Comparison of ENCODE assay signal across 35 cellular contexts in genomic region chr16:67425581-67425980, GRCh38. TPM values are rescaled to one million over a fixed set of nuclear protein-coding genes. Genes with fewer than 3 reads are reported as not detected.
DNase-seq lines count a peak whose midpoint lies in the region; ATAC-seq and TF ChIP-seq lines count a peak whose summit lies in the region.
"Had no signal": no experiment of that assay in that cellular context is flagged by ENCODE, and none has a peak within 500 bp of the region (broad histone marks: within the 10 kb centered on the region; RNA-seq: fewer than 3 reads in every experiment).

No MANE protein-coding gene starts in this region.

- H3K9me2 ChIP-seq in GM23338 (ENCODE audit: insufficient read depth), result no peaks in the 10 kb centered on the region

- H3K56ac ChIP-seq in mesendoderm (ENCODE audit: low read length), result peak overlapping the region; percentile 27

- H2BK15ac ChIP-seq in mesendoderm (replicated peaks; ENCODE audit: low read depth), result no peak overlapping the region

- H4K8ac ChIP-seq in mesendoderm (ENCODE audit: low read depth, low read length), result no peak overlapping the region

- no peak for ATAC-seq in GM23338
- ATAC-seq in WTC11, result no peak
- ATAC-seq: activated naive CD8-positive, alpha-beta T cell treated with anti-CD3 and anti-CD28 coated beads, Interleukin-2, amount 50 U/mL, for 24 hours; activated T-cell treated with anti-CD3 and anti-CD28 coated beads, Interleukin-2, amount 50 U/mL, for 72 hours; GM12878; naive thymus-derived CD4-positive, alpha-beta T cell; psoas muscle; Right ventricle myocardium inferior; stimulated activated naive CD8-positive, alpha-beta T cell treated with anti-CD3 and anti-CD28 coated beads, Interleukin-15, amount 100 ng/mL, for 72 hours; T-helper 17 cell had no signal

- H3K27me3 ChIP-seq in GM23338 (ENCODE audit: insufficient read depth) (peaks cover 23% of the 10 kb centered on the region), mesendoderm (ENCODE audit: insufficient read depth, low read length, poor library complexity) (peaks cover 4% of the 10 kb centered on the region)

- no peak overlapping the region for H3K18ac ChIP-seq in mesendoderm (ENCODE audit: low read length)

- no peaks in the 10 kb centered on the region for H3K79me2 ChIP-seq in GM23338 (replicated peaks; ENCODE audit: insufficient read depth)
- H3K79me2 ChIP-seq in mesendoderm (ENCODE audit: control insufficient read depth, insufficient read depth, low read length), result no peaks in the 10 kb centered on the region

- 0 out of 2 replicates have a peak overlapping the region, but pooled peaks have one; percentile 42 for H3K4me3 ChIP-seq in GM23338
- H3K4me3 ChIP-seq in mesendoderm (ENCODE audit: low read length), result no peak overlapping the region
- H3K4me3 ChIP-seq: GM12878, psoas muscle, sigmoid colon, thoracic aorta had no signal

- H3K4me3 Mint-ChIP-seq in GM23338 (peak overlapping the region; percentile 58; the same call in 1 of the 3 replicates), WTC11 (0 out of 2 replicates have a peak overlapping the region, but pooled peaks have one; percentile 51)
- H3K4me3 Mint-ChIP-seq: activated naive CD8-positive, alpha-beta T cell treated with anti-CD3 and anti-CD28 coated beads, Interleukin-2, amount 50 U/mL, for 24 hours; activated T-cell treated with anti-CD3 and anti-CD28 coated beads, Interleukin-2, amount 50 U/mL, for 72 hours; dendritic cell treated with granulocyte-macrophage colony-stimulating factor and Interleukin-4, amounts not matched to agents 40 ng/mL and 50 ng/mL, for 4 days; naive thymus-derived CD4-positive, alpha-beta T cell; stimulated activated naive CD8-positive, alpha-beta T cell treated with anti-CD3 and anti-CD28 coated beads, Interleukin-15, amount 100 ng/mL, for 72 hours; T-helper 17 cell had no signal

- no peak overlapping the region; the same call in 1 of the 2 replicates for H3K27ac Mint-ChIP-seq in GM23338
- peak overlapping the region; percentile 97 for H3K27ac Mint-ChIP-seq in WTC11
- H3K27ac Mint-ChIP-seq: activated naive CD8-positive, alpha-beta T cell treated with anti-CD3 and anti-CD28 coated beads, Interleukin-2, amount 50 U/mL, for 24 hours; activated T-cell treated with anti-CD3 and anti-CD28 coated beads, Interleukin-2, amount 50 U/mL, for 72 hours; dendritic cell treated with granulocyte-macrophage colony-stimulating factor and Interleukin-4, amounts not matched to agents 40 ng/mL and 50 ng/mL, for 4 days; naive thymus-derived CD4-positive, alpha-beta T cell; stimulated activated naive CD8-positive, alpha-beta T cell treated with anti-CD3 and anti-CD28 coated beads, Interleukin-15, amount 100 ng/mL, for 72 hours; T-helper 17 cell had no signal

- peaks cover 63% of the 10 kb centered on the region for H3K4me1 ChIP-seq in GM23338 (ENCODE audit: insufficient read depth)
- peaks cover 16% of the 10 kb centered on the region for H3K4me1 ChIP-seq in mesendoderm (ENCODE audit: control insufficient read depth, low read depth, low read length)

- peak overlapping the region; percentile 97; the same call in 1 of the 2 replicates for H3K27ac ChIP-seq in GM23338 (ENCODE audit: low read depth)
- H3K27ac ChIP-seq in mesendoderm (ENCODE audit: low read depth, low read length), result no peak overlapping the region
- H3K27ac ChIP-seq: KMS-11, psoas muscle, sigmoid colon, thoracic aorta had no signal

- in situ Hi-C loops in G401 (cut with HindIII; ENCODE audit: low sequenced_read_pairs), result no loop called here

- DNase-seq in GM23338 (ENCODE audit: low spot score) (no peak), WTC11 (ENCODE audit: low spot score) (no peak), mesendoderm (no peak), G401 (ENCODE audit: low spot score) (no peak), DMS 273 (lab: John Stamatoyannopoulos, UW; ENCODE audit: unreplicated experiment) (no peak), NCI-H345 (lab: John Stamatoyannopoulos, UW) (no peak)
- DNase-seq: activated CD4-positive, alpha-beta T cell treated with anti-CD3 and anti-CD28 coated beads, Interleukin-2, amount 50 U/mL, for 4 hours; activated naive CD4-positive, alpha-beta T cell; activated naive CD8-positive, alpha-beta T cell treated with anti-CD3 and anti-CD28 coated beads, Interleukin-2, amount 50 U/mL, for 24 hours; activated T-cell treated with anti-CD3 and anti-CD28 coated beads, Interleukin-2, amount 50 U/mL, for 72 hours; central memory CD4-positive, alpha-beta T cell; EL; head of caudate nucleus; kidney glomerular epithelial cell; midbrain; MM.1S; naive thymus-derived CD4-positive, alpha-beta T cell; NCI-H1105 treated with DMSO at 0.1 percent for 48 hours; NCI-H1930; NCI-H2171 treated with DMSO at 0.1 percent for 48 hours; occipital lobe; psoas muscle; sigmoid colon; stimulated activated CD4-positive, alpha-beta T cell treated with anti-CD3 and anti-CD28 coated beads, Interleukin-12 subunit alpha, Interleukin-12 subunit beta, amount 100 ng/mL, for 4 hours; stimulated activated CD4-positive, alpha-beta T cell treated with anti-CD3 and anti-CD28 coated beads, Interleukin-2, amount 100 ng/mL, for 48 hours; stimulated activated naive CD8-positive, alpha-beta T cell treated with anti-CD3 and anti-CD28 coated beads, Interleukin-15, amount 100 ng/mL, for 72 hours; T-helper 17 cell had no signal

- CTCF ChIA-PET in WTC11 (lab: Charles Lee), result interaction anchor here (1.0 to 10.4 kb wide), 10 partner anchors 9 to 241 kb away, joined by 3 to 234 read pairs (median 10); partner anchors contain the start of genes ATP6V0D1, TPPP3 and ZDHHC1

- H3K27me3 Mint-ChIP-seq in GM23338 (ENCODE audit: insufficient read depth, low read depth, poor library complexity) (peaks cover 44% of the 10 kb centered on the region), WTC11 (ENCODE audit: low read depth) (peaks cover 12% of the 10 kb centered on the region)

- H2AFZ ChIP-seq in GM23338, result no peak overlapping the region

- H3K9ac ChIP-seq in mesendoderm (ENCODE audit: low read length), result no peak overlapping the region
- H3K9ac ChIP-seq: KMS-11 had no signal

- no peak overlapping the region for H3K4ac ChIP-seq in mesendoderm (ENCODE audit: low read depth, low read length)

- POLR2A ChIA-PET in WTC11 (lab: Charles Lee), result no interaction called here

- peaks cover 74% of the 10 kb centered on the region for H3K4me1 Mint-ChIP-seq in GM23338
- H3K4me1 Mint-ChIP-seq in WTC11, result peaks cover 88% of the 10 kb centered on the region

- H3K36me3 Mint-ChIP-seq in GM23338 (ENCODE audit: low read depth) (peaks cover 7% of the 10 kb centered on the region; the same call in 2 of the 3 replicates), WTC11 (no peaks in the 10 kb centered on the region)
- H3K36me3 Mint-ChIP-seq: naive thymus-derived CD4-positive, alpha-beta T cell had no signal

- no peak overlapping the region for H2BK5ac ChIP-seq in mesendoderm (ENCODE audit: low read length)

- H3K36me3 ChIP-seq in GM23338 (ENCODE audit: insufficient read depth) (no peaks in the 10 kb centered on the region), mesendoderm (ENCODE audit: control insufficient read depth, insufficient read depth, low read length) (no peaks in the 10 kb centered on the region)
- H3K36me3 ChIP-seq: sigmoid colon, thoracic aorta had no signal

- no CpG with 5 or more reads among the region's 4 CpGs for WGBS in mesendoderm (ENCODE audit: extremely low coverage, insufficient coverage, low lambda C conversion rate)

- TF ChIP-seq CTCF in GM23338 (conservative IDR thresholded peaks at IDR 0.05; ENCODE audit: low read depth in 2 of 2) (no peak), WTC11 (IDR thresholded peaks at IDR 0.05) (no peak)

- no peak overlapping the region for H2AK5ac ChIP-seq in mesendoderm (ENCODE audit: low read length)

- peaks cover 13% of the 10 kb centered on the region; the same call in 1 of the 2 replicates for H3F3A ChIP-seq in GM23338 (replicated peaks; ENCODE audit: low read depth)

- no peaks in the 10 kb centered on the region for H4K20me1 ChIP-seq in GM23338 (replicated peaks; ENCODE audit: insufficient read depth)

- no peaks in the 10 kb centered on the region; the same call in 2 of the 3 replicates for H3K9me3 Mint-ChIP-seq in GM23338
- no peaks in the 10 kb centered on the region for H3K9me3 Mint-ChIP-seq in WTC11
- H3K9me3 Mint-ChIP-seq: activated naive CD8-positive, alpha-beta T cell treated with anti-CD3 and anti-CD28 coated beads, Interleukin-2, amount 50 U/mL, for 24 hours; activated T-cell treated with anti-CD3 and anti-CD28 coated beads, Interleukin-2, amount 50 U/mL, for 72 hours; dendritic cell treated with granulocyte-macrophage colony-stimulating factor and Interleukin-4, amounts not matched to agents 40 ng/mL and 50 ng/mL, for 4 days; stimulated activated naive CD8-positive, alpha-beta T cell treated with anti-CD3 and anti-CD28 coated beads, Interleukin-15, amount 100 ng/mL, for 72 hours had no signal

- H3K79me1 ChIP-seq in mesendoderm (ENCODE audit: low read length), result no peaks in the 10 kb centered on the region

- H4K5ac ChIP-seq in mesendoderm (ENCODE audit: low read length), result no peak overlapping the region

- H2BK120ac ChIP-seq in mesendoderm (ENCODE audit: low read depth, low read length), result no peak overlapping the region

- H3K23ac ChIP-seq in mesendoderm (ENCODE audit: low read length), result no peak overlapping the region

- H3K4me2 ChIP-seq in GM23338, result peak overlapping the region; percentile 76
- H3K4me2 ChIP-seq in mesendoderm (ENCODE audit: low read length), result no peak overlapping the region
- H3K4me2 ChIP-seq: KMS-11 had no signal

RNA-seq across cellular contexts. Expression of gene HSD11B2, which starts 5.3 kb away (rescaled TPM):
- 23.0 and 25.1 TPM in 2 replicates for total RNA-seq in GM23338 (2014; rRNA removed; shearing (Covaris generic))
- 14.8 and 16.6 TPM in 2 replicates for polyA plus RNA-seq in GM23338 (2016; fragmentation: Nextera tagmentation; extraction: Ambion mirVana)
- 33.4 to 38.3 TPM (median 36.4 TPM) in 3 replicates for total RNA-seq in WTC11 (2021)
- 12.9 TPM for polyA plus RNA-seq in mesendoderm (2013, experiment 1 of 2)
- 13.3 TPM for polyA plus RNA-seq in mesendoderm (2013, experiment 2 of 2)
- total RNA-seq in G401 (2014; rRNA removed; shearing (Covaris generic)), result not detected in 2 replicates
- total RNA-seq: fibroblast of villous mesenchyme, occipital lobe, T-helper 17 cell, thoracic aorta had no signal
- polyA plus RNA-seq: naive thymus-derived CD4-positive, alpha-beta T cell had no signal

RNA-seq across cellular contexts. Expression of gene ZDHHC1, which starts 9.3 kb away (rescaled TPM):
- 2.3 and 2.7 TPM in 2 replicates for total RNA-seq in GM23338 (2014; rRNA removed; shearing (Covaris generic))
- 1.4 and 1.6 TPM in 2 replicates for polyA plus RNA-seq in GM23338 (2016; fragmentation: Nextera tagmentation; extraction: Ambion mirVana)
- total RNA-seq in WTC11 (2021), result 4.2 to 4.9 TPM (median 4.6 TPM) in 3 replicates
- 0.72 TPM for polyA plus RNA-seq in mesendoderm (2013, experiment 1 of 2)
- polyA plus RNA-seq in mesendoderm (2013, experiment 2 of 2), result 0.94 TPM
- total RNA-seq in G401 (2014; rRNA removed; shearing (Covaris generic)), result 5.8 and 7.0 TPM in 2 replicates
- polyA plus RNA-seq: naive thymus-derived CD4-positive, alpha-beta T cell had no signal

RNA-seq across cellular contexts. Expression of gene TPPP3, which starts 32.3 kb away (rescaled TPM):
- 0.28 TPM in 1 of 2 replicates, not detected in the other for total RNA-seq in GM23338 (2014; rRNA removed; shearing (Covaris generic))
- polyA plus RNA-seq in GM23338 (2016; fragmentation: Nextera tagmentation; extraction: Ambion mirVana), result 0.26 and 1.3 TPM in 2 replicates
- total RNA-seq in WTC11 (2021), result 0.57 to 0.74 TPM (median 0.64 TPM) in 3 replicates
- polyA plus RNA-seq in mesendoderm (2013, experiment 1 of 2), result not detected
- polyA plus RNA-seq in mesendoderm (2013, experiment 2 of 2), result not detected
- total RNA-seq in G401 (2014; rRNA removed; shearing (Covaris generic)), result 1.6 and 1.8 TPM in 2 replicates
- total RNA-seq: GM12878 had no signal

RNA-seq across cellular contexts. Expression of gene ATP6V0D1, which starts 55.4 kb away (rescaled TPM):
- total RNA-seq in GM23338 (2014; rRNA removed; shearing (Covaris generic)), result 68.7 and 69.4 TPM in 2 replicates
- polyA plus RNA-seq in GM23338 (2016; fragmentation: Nextera tagmentation; extraction: Ambion mirVana), result 19.5 and 20.6 TPM in 2 replicates
- 32.5 to 44.1 TPM (median 33.8 TPM) in 3 replicates for total RNA-seq in WTC11 (2021)
- polyA plus RNA-seq in mesendoderm (2013, experiment 1 of 2), result 37.4 TPM
- polyA plus RNA-seq in mesendoderm (2013, experiment 2 of 2), result 38.6 TPM
- 91.8 and 119 TPM in 2 replicates for total RNA-seq in G401 (2014; rRNA removed; shearing (Covaris generic))

RNA-seq across cellular contexts. Expression of gene AGRP, which starts 57.8 kb away (rescaled TPM):
- total RNA-seq in GM23338 (2014; rRNA removed; shearing (Covaris generic)), result not detected in 2 replicates
- not detected in 2 replicates for polyA plus RNA-seq in GM23338 (2016; fragmentation: Nextera tagmentation; extraction: Ambion mirVana)
- not detected in 3 replicates for total RNA-seq in WTC11 (2021)
- polyA plus RNA-seq in mesendoderm (2013, experiment 1 of 2), result not detected
- polyA plus RNA-seq in mesendoderm (2013, experiment 2 of 2), result not detected
- not detected in 2 replicates for total RNA-seq in G401 (2014; rRNA removed; shearing (Covaris generic))
- total RNA-seq: activated T-cell treated with anti-CD3 and anti-CD28 coated beads, Interleukin-2, amount 50 U/mL, for 72 hours; fibroblast of villous mesenchyme; GM12878; lower leg skin; naive thymus-derived CD4-positive, alpha-beta T cell; occipital lobe; psoas muscle; Right ventricle myocardium inferior; sigmoid colon; T-helper 17 cell; thoracic aorta had no signal
- polyA plus RNA-seq: esophagus; naive thymus-derived CD4-positive, alpha-beta T cell; psoas muscle; sigmoid colon had no signal

Comparison
In these comparisons a context has a peak if more than half of its experiments do, and no peak if none do; other contexts are left out.
1. RNA of gene HSD11B2, which starts 5.3 kb away (total RNA-seq): 33.4 to 38.3 TPM in WTC11 and 23.0 to 25.1 TPM in GM23338; not detected in G401; every median in the first group is over 10 times any median in the second.